ENCODE assay signal across 8 cellular contexts in genomic region chr5:84274585-84275468, GRCh38.
DNase-seq lines count a peak whose midpoint lies in the region; ATAC-seq and TF ChIP-seq lines count a peak whose summit lies in the region.

No MANE protein-coding gene starts in this region.

- POLR2A ChIA-PET in activated CD4-positive, alpha-beta T cell treated with anti-CD3 and anti-CD28 coated beads, Interleukin-2, amount 10 ng/mL, durations not matched to agents 7 days and 5 days (lab: Charles Lee), result no interaction called here

- no peaks in the 10 kb centered on the region for H3K9me3 Mint-ChIP-seq in activated CD4-positive, alpha-beta T cell treated with anti-CD3 and anti-CD28 coated beads, Interleukin-2, amount 10 ng/mL, durations not matched to agents 24 days and 14 days
- H3K9me3 Mint-ChIP-seq in activated CD4-positive, alpha-beta T cell treated with anti-CD3 and anti-CD28 coated beads, Interleukin-2, amount 10 ng/mL, durations not matched to agents 7 days and 5 days, result no peaks in the 10 kb centered on the region
- no peaks in the 10 kb centered on the region for H3K9me3 Mint-ChIP-seq in stimulated activated naive B cell treated with anti-CD40 and anti-IgM and Interleukin-4, amounts not matched to agents 10 μg/mL and 1 μg/mL and 100 μg/mL, for 72 hours

- TF ChIP-seq CTCF in left lung (IDR thresholded peaks at IDR 0.05), result peak; percentile 13 to 36

- DNase-seq in activated CD4-positive, alpha-beta T cell treated with anti-CD3 and anti-CD28 coated beads, Interleukin-2, amount 10 ng/mL, durations not matched to agents 24 days and 14 days, result peak; percentile 57
- no peak for DNase-seq in activated CD4-positive, alpha-beta T cell treated with anti-CD3 and anti-CD28 coated beads, Interleukin-2, amount 10 ng/mL, durations not matched to agents 7 days and 5 days
- DNase-seq in HuH-7 (ENCODE audit: low spot score) (peak; percentile 13), adipocyte (ENCODE audit: low read depth) (peak; percentile 40), left lung (no peak)
- no peak for DNase-seq in stimulated activated naive B cell treated with anti-CD40 and anti-IgM and Interleukin-4, amounts not matched to agents 10 μg/mL and 1 μg/mL and 100 μg/mL, for 72 hours
- DNase-seq in stimulated activated CD4-positive, alpha-beta T cell treated with anti-CD3 and anti-CD28 coated beads, Interleukin-1b, Interleukin-23, amount 100 ng/mL, for 48 hours, result no peak

- no peaks in the 10 kb centered on the region for H3K4me1 ChIP-seq in adipocyte (ENCODE audit: control insufficient read depth, insufficient read depth, low read length)
- H3K4me1 ChIP-seq in left lung, result no peaks in the 10 kb centered on the region

- intact Hi-C loops in activated CD4-positive, alpha-beta T cell treated with anti-CD3 and anti-CD28 coated beads, Interleukin-2, amount 10 ng/mL, durations not matched to agents 24 days and 14 days (cut with micrococcal nuclease), result no loop called here
- intact Hi-C loops in left lung (cut with DNase I), result no loop called here

- H3K27ac ChIP-seq in left lung, result no peak overlapping the region

- H3K27me3 Mint-ChIP-seq in activated CD4-positive, alpha-beta T cell treated with anti-CD3 and anti-CD28 coated beads, Interleukin-2, amount 10 ng/mL, durations not matched to agents 24 days and 14 days, result no peaks in the 10 kb centered on the region
- H3K27me3 Mint-ChIP-seq in activated CD4-positive, alpha-beta T cell treated with anti-CD3 and anti-CD28 coated beads, Interleukin-2, amount 10 ng/mL, durations not matched to agents 7 days and 5 days, result no peaks in the 10 kb centered on the region
- H3K27me3 Mint-ChIP-seq in stimulated activated naive B cell treated with anti-CD40 and anti-IgM and Interleukin-4, amounts not matched to agents 10 μg/mL and 1 μg/mL and 100 μg/mL, for 72 hours, result no peaks in the 10 kb centered on the region

- H3K4me3 Mint-ChIP-seq in activated CD4-positive, alpha-beta T cell treated with anti-CD3 and anti-CD28 coated beads, Interleukin-2, amount 10 ng/mL, durations not matched to agents 24 days and 14 days, result no peak overlapping the region
- no peak overlapping the region for H3K4me3 Mint-ChIP-seq in activated CD4-positive, alpha-beta T cell treated with anti-CD3 and anti-CD28 coated beads, Interleukin-2, amount 10 ng/mL, durations not matched to agents 7 days and 5 days
- no peak overlapping the region for H3K4me3 Mint-ChIP-seq in stimulated activated naive B cell treated with anti-CD40 and anti-IgM and Interleukin-4, amounts not matched to agents 10 μg/mL and 1 μg/mL and 100 μg/mL, for 72 hours

- H3K4me3 ChIP-seq in adipocyte (ENCODE audit: low read length) (no peak overlapping the region), left lung (no peak overlapping the region)

- no peaks in the 10 kb centered on the region for H3K27me3 ChIP-seq in adipocyte (replicated peaks; ENCODE audit: control insufficient read depth, insufficient read depth, low read length)
- no peaks in the 10 kb centered on the region for H3K27me3 ChIP-seq in left lung

- H3K27ac Mint-ChIP-seq in activated CD4-positive, alpha-beta T cell treated with anti-CD3 and anti-CD28 coated beads, Interleukin-2, amount 10 ng/mL, durations not matched to agents 24 days and 14 days, result no peak overlapping the region
- no peak overlapping the region for H3K27ac Mint-ChIP-seq in activated CD4-positive, alpha-beta T cell treated with anti-CD3 and anti-CD28 coated beads, Interleukin-2, amount 10 ng/mL, durations not matched to agents 7 days and 5 days
- H3K27ac Mint-ChIP-seq in stimulated activated naive B cell treated with anti-CD40 and anti-IgM and Interleukin-4, amounts not matched to agents 10 μg/mL and 1 μg/mL and 100 μg/mL, for 72 hours, result no peak overlapping the region

- H3K4me1 Mint-ChIP-seq in activated CD4-positive, alpha-beta T cell treated with anti-CD3 and anti-CD28 coated beads, Interleukin-2, amount 10 ng/mL, durations not matched to agents 24 days and 14 days, result no peaks in the 10 kb centered on the region
- H3K4me1 Mint-ChIP-seq in activated CD4-positive, alpha-beta T cell treated with anti-CD3 and anti-CD28 coated beads, Interleukin-2, amount 10 ng/mL, durations not matched to agents 7 days and 5 days, result no peaks in the 10 kb centered on the region
- H3K4me1 Mint-ChIP-seq in stimulated activated naive B cell treated with anti-CD40 and anti-IgM and Interleukin-4, amounts not matched to agents 10 μg/mL and 1 μg/mL and 100 μg/mL, for 72 hours, result no peaks in the 10 kb centered on the region

- no peaks in the 10 kb centered on the region for H3K36me3 ChIP-seq in adipocyte (ENCODE audit: control insufficient read depth, insufficient read depth, low read length, severe bottlenecking)
- H3K36me3 ChIP-seq in left lung, result no peaks in the 10 kb centered on the region

- ATAC-seq in left lung (peak; percentile 63), GM19452 (IDR thresholded peaks at IDR 0.05; ENCODE audit: unreplicated experiment) (no peak)
- ATAC-seq in stimulated activated naive B cell treated with anti-CD40 and anti-IgM and Interleukin-4, amounts not matched to agents 10 μg/mL and 1 μg/mL and 100 μg/mL, for 72 hours (replicated peaks), result no peak

- no peak overlapping the region for H3K9ac ChIP-seq in adipocyte (ENCODE audit: low read length)

- CTCF ChIA-PET in activated CD4-positive, alpha-beta T cell treated with anti-CD3 and anti-CD28 coated beads, Interleukin-2, amount 10 ng/mL, durations not matched to agents 7 days and 5 days (lab: Charles Lee), result interaction anchor here (1.2 kb wide), 1 partner anchor 12 kb away, joined by 3 read pairs; no protein-coding TSS in a partner anchor

- H3K9me3 ChIP-seq in adipocyte (ENCODE audit: control insufficient read depth, low read length) (no peaks in the 10 kb centered on the region), left lung (no peaks in the 10 kb centered on the region)

- no peaks in the 10 kb centered on the region for H3K36me3 Mint-ChIP-seq in activated CD4-positive, alpha-beta T cell treated with anti-CD3 and anti-CD28 coated beads, Interleukin-2, amount 10 ng/mL, durations not matched to agents 24 days and 14 days (ENCODE audit: low read depth)
- H3K36me3 Mint-ChIP-seq in activated CD4-positive, alpha-beta T cell treated with anti-CD3 and anti-CD28 coated beads, Interleukin-2, amount 10 ng/mL, durations not matched to agents 7 days and 5 days (ENCODE audit: low read depth), result no peaks in the 10 kb centered on the region
- no peaks in the 10 kb centered on the region for H3K36me3 Mint-ChIP-seq in stimulated activated naive B cell treated with anti-CD40 and anti-IgM and Interleukin-4, amounts not matched to agents 10 μg/mL and 1 μg/mL and 100 μg/mL, for 72 hours

Comparison
In these comparisons a context has a peak if more than half of its experiments do, and no peak if none do; other contexts are left out.
1. DNase-seq: peak in activated CD4-positive, alpha-beta T cell treated with anti-CD3 and anti-CD28 coated beads, Interleukin-2, amount 10 ng/mL, durations not matched to agents 24 days and 14 days (single experiment), HuH-7 (single experiment) and adipocyte (single experiment); none in activated CD4-positive, alpha-beta T cell treated with anti-CD3 and anti-CD28 coated beads, Interleukin-2, amount 10 ng/mL, durations not matched to agents 7 days and 5 days (single experiment), left lung (0 of 2), stimulated activated naive B cell treated with anti-CD40 and anti-IgM and Interleukin-4, amounts not matched to agents 10 μg/mL and 1 μg/mL and 100 μg/mL, for 72 hours (single experiment) and stimulated activated CD4-positive, alpha-beta T cell treated with anti-CD3 and anti-CD28 coated beads, Interleukin-1b, Interleukin-23, amount 100 ng/mL, for 48 hours (single experiment).